ENCODE assay signal across 1 cellular context in the genomic region with DNA sequence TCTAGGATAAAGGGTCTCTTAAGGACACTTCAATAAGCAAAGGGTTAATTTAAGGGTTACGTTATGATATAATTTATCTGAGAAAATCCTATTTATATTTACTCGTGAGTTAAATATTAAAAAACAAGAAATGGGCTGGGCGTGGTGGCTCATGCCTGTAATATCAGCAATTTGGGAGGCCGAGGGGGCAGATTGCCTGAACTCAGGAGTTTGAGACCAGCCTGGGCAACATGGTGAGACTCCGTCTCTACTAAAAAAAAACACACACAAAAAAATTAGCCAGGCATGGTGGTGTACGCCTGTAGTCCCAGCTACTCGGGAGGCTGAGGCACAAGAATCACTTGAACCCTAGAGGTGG. TPM values are rescaled to one million over a fixed set of nuclear protein-coding genes. Genes with fewer than 3 reads are reported as not detected.
"Had no signal": no experiment of that assay in that cellular context is flagged by ENCODE, and none has a peak within 500 bp of the region (broad histone marks: within the 10 kb centered on the region; RNA-seq: fewer than 3 reads in every experiment).

No MANE protein-coding gene starts in this region.

RNA-seq across cellular contexts. Expression of a gene that starts 50.4 kb away (rescaled TPM):
- polyA plus RNA-seq: neural cell had no signal
